ENCODE assay signal across 8 cellular contexts in genomic region chr20:33488661-33489494, GRCh38. TPM values are rescaled to one million over a fixed set of nuclear protein-coding genes. Genes with fewer than 3 reads are reported as not detected.
DNase-seq lines count a peak whose midpoint lies in the region; ATAC-seq, FAIRE-seq and TF ChIP-seq lines count a peak whose summit lies in the region.
"Not testable (repeated sequence)": the region's sequence is repeated elsewhere in the genome, so short reads cannot be mapped to it uniquely, and the experiment has no call there.

No MANE protein-coding gene starts in this region.

- H3K4me1 Mint-ChIP-seq in GM23338: not testable (repeated sequence)
- H3K4me1 Mint-ChIP-seq in activated naive CD4-positive, alpha-beta T cell treated with anti-CD3 and anti-CD28 coated beads, Interleukin-2, amount 10 ng/mL, durations not matched to agents 7 days and 5 days: peaks cover 12% of the 10 kb centered on the region
- peaks cover 13% of the 10 kb centered on the region for H3K4me1 Mint-ChIP-seq in dendritic cell treated with granulocyte-macrophage colony-stimulating factor and Interleukin-4, amounts not matched to agents 40 ng/mL and 50 ng/mL, for 4 days (ENCODE audit: low read depth)
- peaks cover 0 to 28% (median 13%) of the 10 kb centered on the region in 7 donors for H3K4me1 Mint-ChIP-seq in naive thymus-derived CD4-positive, alpha-beta T cell

- peak overlapping the region; percentile 70; the same call in 2 of the 3 replicates for H3K4me3 Mint-ChIP-seq in GM23338
- H3K4me3 Mint-ChIP-seq in activated naive CD4-positive, alpha-beta T cell treated with anti-CD3 and anti-CD28 coated beads, Interleukin-2, amount 10 ng/mL, durations not matched to agents 7 days and 5 days: peak overlapping the region; percentile 84
- peak overlapping the region; percentile 40 for H3K4me3 Mint-ChIP-seq in dendritic cell treated with granulocyte-macrophage colony-stimulating factor and Interleukin-4, amounts not matched to agents 40 ng/mL and 50 ng/mL, for 4 days
- peak overlapping the region in 8 of 10 donors; percentile 12 to 89 (median 36) for H3K4me3 Mint-ChIP-seq in naive thymus-derived CD4-positive, alpha-beta T cell

- not testable (repeated sequence) for H3K36me3 ChIP-seq in ACC112 (ENCODE audit: insufficient read depth, low read length); GM23338 (ENCODE audit: insufficient read depth); PC-9 (ENCODE audit: low read depth); hepatocyte (replicated peaks; ENCODE audit: insufficient read depth, low read depth); naive thymus-derived CD4-positive, alpha-beta T cell (ENCODE audit: control insufficient read depth in 2 of 3, insufficient read depth in 3 of 3, low read length in 3 of 3); small intestine (ENCODE audit: control insufficient read depth in 2 of 2, insufficient read depth in 2 of 2, low read length in 2 of 2)

- intact Hi-C loops in PC-9 (cut with micrococcal nuclease; ENCODE audit: unreplicated experiment): not testable (repeated sequence)
- intact Hi-C loops in dendritic cell treated with granulocyte-macrophage colony-stimulating factor and Interleukin-4, amounts not matched to agents 40 ng/mL and 50 ng/mL, for 4 days (cut with micrococcal nuclease): loop anchor here (1.0 kb wide), 1 partner anchor 13 kb away; no protein-coding TSS in a partner anchor
- intact Hi-C loops in naive thymus-derived CD4-positive, alpha-beta T cell (cut with micrococcal nuclease): loop anchor here (1.0 to 5.0 kb wide), 10 partner anchors 44 to 952 kb away; partner anchors contain the start of genes RALY (in 2 of the 2), ACTL10 (in 1 of the 2), CDK5RAP1 (in 1 of the 2) and CHMP4B (in 1 of the 2)

- H3K9me3 Mint-ChIP-seq in GM23338; activated naive CD4-positive, alpha-beta T cell treated with anti-CD3 and anti-CD28 coated beads, Interleukin-2, amount 10 ng/mL, durations not matched to agents 7 days and 5 days; dendritic cell treated with granulocyte-macrophage colony-stimulating factor and Interleukin-4, amounts not matched to agents 40 ng/mL and 50 ng/mL, for 4 days; naive thymus-derived CD4-positive, alpha-beta T cell: not testable (repeated sequence)

- TF ChIP-seq CTCF in GM23338 (conservative IDR thresholded peaks at IDR 0.05; ENCODE audit: low read depth in 2 of 2); PC-9 (conservative IDR thresholded peaks at IDR 0.05); hepatocyte (IDR thresholded peaks at IDR 0.05; ENCODE audit: poor library complexity): not testable (repeated sequence)

- not testable (repeated sequence) for H3K4me1 ChIP-seq in ACC112 (ENCODE audit: control insufficient read depth, insufficient read depth, low read length, unreplicated experiment); GM23338 (ENCODE audit: insufficient read depth); naive thymus-derived CD4-positive, alpha-beta T cell (ENCODE audit: control insufficient read depth in 2 of 2, insufficient read depth in 2 of 2, low read length in 2 of 2); small intestine (ENCODE audit: control insufficient read depth in 2 of 2, insufficient read depth in 1 of 2, low read depth in 1 of 2, low read length in 1 of 2)
- H3K4me1 ChIP-seq in PC-9 (replicated peaks; ENCODE audit: insufficient read depth): peaks cover 18% of the 10 kb centered on the region
- peaks cover 13% of the 10 kb centered on the region for H3K4me1 ChIP-seq in hepatocyte (ENCODE audit: insufficient read depth)

- POLR2A ChIA-PET in PC-9 (lab: Charles Lee; ENCODE audit: unreplicated experiment): interaction anchor here (0.6 to 1.2 kb wide), 4 partner anchors 18 to 302 kb away, joined by 3 to 6 read pairs (median 3); partner anchors contain the start of gene SNTA1
- POLR2A ChIA-PET in naive thymus-derived CD4-positive, alpha-beta T cell (lab: Charles Lee): interaction anchor here (0.7 to 3.0 kb wide), 18 partner anchors 14 to 623 kb away, joined by 3 to 31 read pairs (median 4); partner anchors contain the start of genes ACTL10, C20orf144, EIF2S2 and PXMP4

- not testable (repeated sequence) for ATAC-seq in GM23338; naive thymus-derived CD4-positive, alpha-beta T cell

- H3K4me2 ChIP-seq in GM23338 (peak overlapping the region; percentile 86), PC-9 (peak overlapping the region; percentile 88), hepatocyte (peak overlapping the region; percentile 76)

- 95% methylated on average over 32 of the region's 32 CpGs for WGBS in hepatocyte (ENCODE audit: low lambda C conversion rate, missing lambda C conversion rate)
- 93 to 94% (median 94%) methylated on average over 32 of the region's 32 CpGs for WGBS in small intestine, 3 donors

- BruUV-seq in PC-9 (replicated peaks; lab: Mats Ljungman, UMichigan): not testable (repeated sequence)

- H3K27me3 ChIP-seq in ACC112 (ENCODE audit: insufficient read depth, low read length); GM23338 (ENCODE audit: insufficient read depth); PC-9 (ENCODE audit: insufficient read depth, low read depth); hepatocyte; naive thymus-derived CD4-positive, alpha-beta T cell (ENCODE audit: control insufficient read depth in 2 of 2, insufficient read depth in 2 of 2, low read length in 2 of 2); small intestine (ENCODE audit: control insufficient read depth in 2 of 2, insufficient read depth in 2 of 2, low read length in 2 of 2): not testable (repeated sequence)

- peak overlapping the region; percentile 96 for H3K4me3 ChIP-seq in ACC112 (ENCODE audit: low read depth, low read length)
- peak overlapping the region; percentile 69 for H3K4me3 ChIP-seq in GM23338
- peak overlapping the region; percentile 55; the same call in 1 of the 2 replicates for H3K4me3 ChIP-seq in PC-9
- H3K4me3 ChIP-seq in hepatocyte: peak overlapping the region; percentile 3
- not testable (repeated sequence) for H3K4me3 ChIP-seq in naive thymus-derived CD4-positive, alpha-beta T cell (ENCODE audit: low read length); small intestine (ENCODE audit: low read depth in 1 of 2, low read length in 2 of 2)

- H3K27ac Mint-ChIP-seq in GM23338: not testable (repeated sequence)
- H3K27ac Mint-ChIP-seq in activated naive CD4-positive, alpha-beta T cell treated with anti-CD3 and anti-CD28 coated beads, Interleukin-2, amount 10 ng/mL, durations not matched to agents 7 days and 5 days: peak overlapping the region; percentile 88
- peak overlapping the region; percentile 83 for H3K27ac Mint-ChIP-seq in dendritic cell treated with granulocyte-macrophage colony-stimulating factor and Interleukin-4, amounts not matched to agents 40 ng/mL and 50 ng/mL, for 4 days
- peak overlapping the region; percentile 36 to 96 (median 82) for H3K27ac Mint-ChIP-seq in naive thymus-derived CD4-positive, alpha-beta T cell

- not testable (repeated sequence) for H2AFZ ChIP-seq in ACC112 (ENCODE audit: low read length, unreplicated experiment)
- H2AFZ ChIP-seq in GM23338 (peak overlapping the region; percentile 94), PC-9 (peak overlapping the region; percentile 75; the same call in 1 of the 2 replicates), hepatocyte (peak overlapping the region; percentile 80)

- H3F3A ChIP-seq in GM23338 (replicated peaks; ENCODE audit: low read depth): not testable (repeated sequence)
- H3F3A ChIP-seq in PC-9 (ENCODE audit: insufficient read depth, low read depth): peaks cover 20% of the 10 kb centered on the region

- H3K79me2 ChIP-seq in ACC112 (ENCODE audit: control insufficient read depth, insufficient read depth, low read length, unreplicated experiment): peaks cover 14% of the 10 kb centered on the region
- H3K79me2 ChIP-seq in GM23338 (replicated peaks; ENCODE audit: insufficient read depth): peaks cover 18% of the 10 kb centered on the region
- peaks cover 30% of the 10 kb centered on the region for H3K79me2 ChIP-seq in PC-9 (ENCODE audit: low read depth)
- peaks cover 37% of the 10 kb centered on the region for H3K79me2 ChIP-seq in hepatocyte

- not testable (repeated sequence) for H3K9me3 ChIP-seq in PC-9 (ENCODE audit: insufficient read depth, low read depth); hepatocyte (ENCODE audit: low read depth); naive thymus-derived CD4-positive, alpha-beta T cell (ENCODE audit: control insufficient read depth in 2 of 3, low read length in 3 of 3); small intestine (ENCODE audit: control insufficient read depth, low read depth)

- peak overlapping the region; percentile 82 for H3K27ac ChIP-seq in ACC112 (ENCODE audit: low read depth, low read length)
- H3K27ac ChIP-seq in GM23338 (ENCODE audit: low read depth): peak overlapping the region; percentile 94
- H3K27ac ChIP-seq in PC-9: peak overlapping the region; percentile 90
- H3K27ac ChIP-seq in hepatocyte: peak overlapping the region; percentile 91
- H3K27ac ChIP-seq in naive thymus-derived CD4-positive, alpha-beta T cell (ENCODE audit: low read depth, low read length): peak overlapping the region; percentile 94
- H3K27ac ChIP-seq in small intestine (ENCODE audit: low read depth in 1 of 2, low read length in 1 of 2): peak overlapping the region; percentile 75 to 97

- DNase-seq in GM23338 (ENCODE audit: low spot score); PC-9; activated naive CD4-positive, alpha-beta T cell treated with anti-CD3 and anti-CD28 coated beads, Interleukin-2, amount 10 ng/mL, durations not matched to agents 7 days and 5 days; hepatocyte (ENCODE audit: low spot score); small intestine: not testable (repeated sequence)
- peak in 1 of 9 donors; percentile 10 for DNase-seq in naive thymus-derived CD4-positive, alpha-beta T cell

- FAIRE-seq in small intestine (lab: Jason Lieb, UNC): not testable (repeated sequence)

- H3K9me2 ChIP-seq in GM23338 (ENCODE audit: insufficient read depth); PC-9 (ENCODE audit: insufficient read depth); hepatocyte (replicated peaks; ENCODE audit: insufficient read depth): not testable (repeated sequence)

- H3K27me3 Mint-ChIP-seq in GM23338 (ENCODE audit: insufficient read depth, low read depth, poor library complexity); activated naive CD4-positive, alpha-beta T cell treated with anti-CD3 and anti-CD28 coated beads, Interleukin-2, amount 10 ng/mL, durations not matched to agents 7 days and 5 days; dendritic cell treated with granulocyte-macrophage colony-stimulating factor and Interleukin-4, amounts not matched to agents 40 ng/mL and 50 ng/mL, for 4 days; naive thymus-derived CD4-positive, alpha-beta T cell: not testable (repeated sequence)

- CTCF ChIA-PET in PC-9 (lab: Charles Lee): interaction anchor here (0.9 kb wide), 1 partner anchor 179 kb away, joined by 7 read pairs; no protein-coding TSS in a partner anchor
- CTCF ChIA-PET in activated naive CD4-positive, alpha-beta T cell treated with anti-CD3 and anti-CD28 coated beads, Interleukin-2, amount 10 ng/mL, durations not matched to agents 7 days and 5 days (lab: Charles Lee): interaction anchor here (1.2 kb wide), 1 partner anchor 26 kb away, joined by 3 read pairs; no protein-coding TSS in a partner anchor
- CTCF ChIA-PET in naive thymus-derived CD4-positive, alpha-beta T cell (lab: Charles Lee): interaction anchor here (0.8 to 1.8 kb wide), 3 partner anchors 80 to 179 kb away, joined by 3 to 8 read pairs (median 4); partner anchors contain the start of genes ACTL10 and CDK5RAP1

- H3K36me3 Mint-ChIP-seq in GM23338 (ENCODE audit: low read depth); activated naive CD4-positive, alpha-beta T cell treated with anti-CD3 and anti-CD28 coated beads, Interleukin-2, amount 10 ng/mL, durations not matched to agents 7 days and 5 days; dendritic cell treated with granulocyte-macrophage colony-stimulating factor and Interleukin-4, amounts not matched to agents 40 ng/mL and 50 ng/mL, for 4 days (ENCODE audit: low read depth); naive thymus-derived CD4-positive, alpha-beta T cell: not testable (repeated sequence)

- not testable (repeated sequence) for H4K20me1 ChIP-seq in GM23338 (replicated peaks; ENCODE audit: insufficient read depth); PC-9 (ENCODE audit: insufficient read depth)
- H4K20me1 ChIP-seq in hepatocyte (ENCODE audit: insufficient read depth, poor library complexity, severe bottlenecking): peaks cover 27% of the 10 kb centered on the region

RNA-seq across cellular contexts. Expression of gene CBFA2T2, which starts 1.0 kb away (rescaled TPM):
- total RNA-seq in GM23338 (2014; rRNA removed; shearing (Covaris generic)): 14.7 and 15.8 TPM in 2 replicates
- polyA plus RNA-seq in GM23338 (2016; fragmentation: Nextera tagmentation; extraction: Ambion mirVana) (12.3 and 12.7 TPM in 2 replicates), hepatocyte (33.1 and 37.5 TPM in 2 replicates), small intestine (1 to 10 TPM; 6.5 to 10.0 (median 8.5) TPM)
- total RNA-seq in PC-9 (2021) (20.0 and 22.7 TPM in 2 replicates), hepatocyte (29.2 and 31.1 TPM in 2 replicates)
- total RNA-seq in naive thymus-derived CD4-positive, alpha-beta T cell: 10 to 100 TPM; 24.6 to 37.8 (median 27.2) TPM
- polyA plus RNA-seq in naive thymus-derived CD4-positive, alpha-beta T cell: 10 to 100 TPM; 13.5 to 21.6 TPM

RNA-seq across cellular contexts. Expression of gene SNTA1, which starts 45.3 kb away (rescaled TPM):
- 5.0 and 9.3 TPM in 2 replicates for total RNA-seq in GM23338 (2014; rRNA removed; shearing (Covaris generic))
- polyA plus RNA-seq in GM23338 (2016; fragmentation: Nextera tagmentation; extraction: Ambion mirVana) (3.8 and 4.5 TPM in 2 replicates), hepatocyte (24.0 and 24.6 TPM in 2 replicates), small intestine (10 to 100 TPM in 2 of 3 donors, 1 to 10 TPM in 1; 9.1 to 15.4 (median 13.9) TPM)
- total RNA-seq in PC-9 (2021) (7.6 and 10.1 TPM in 2 replicates), hepatocyte (24.5 and 28.0 TPM in 2 replicates)
- 1 to 10 TPM; 2.0 to 3.2 (median 2.9) TPM for total RNA-seq in naive thymus-derived CD4-positive, alpha-beta T cell
- 1 to 10 TPM; 4.3 to 7.2 TPM for polyA plus RNA-seq in naive thymus-derived CD4-positive, alpha-beta T cell
